26 cellular contexts compared by ENCODE assay signal in genomic region chr1:39761016-39761415, GRCh38. TPM values are rescaled to one million over a fixed set of nuclear protein-coding genes. Genes with fewer than 3 reads are reported as not detected.
"Had no signal": no experiment of that assay in that cellular context is flagged by ENCODE, and none has a peak within 500 bp of the region (broad histone marks: within the 10 kb centered on the region; RNA-seq: fewer than 3 reads in every experiment).

No MANE protein-coding gene starts in this region.

- H3K4me3 ChIP-seq: coronary artery, esophagus muscularis mucosa, gastroesophageal sphincter, heart left ventricle, hepatocyte, left lung, lower lobe of right lung, mucosa of descending colon had no signal

- H3K4me3 Mint-ChIP-seq: effector memory CD8-positive, alpha-beta T cell; endodermal cell; immature natural killer cell; mesothelial cell of epicardium had no signal

- H3K27ac ChIP-seq: coronary artery, epithelial cell of prostate, esophagus muscularis mucosa, foreskin keratinocyte, gastroesophageal sphincter, heart left ventricle, hepatocyte, left lung, lower lobe of right lung had no signal

- H3K4me2 ChIP-seq: hepatocyte had no signal

- H3K4me1 ChIP-seq: esophagus muscularis mucosa, foreskin keratinocyte, heart left ventricle, left lung, lower lobe of right lung had no signal

- H3K27me3 Mint-ChIP-seq: effector memory CD8-positive, alpha-beta T cell had no signal

- H3K9me3 ChIP-seq: esophagus muscularis mucosa, gastroesophageal sphincter, heart left ventricle, left lung, lower lobe of right lung, mucosa of descending colon had no signal

- FAIRE-seq: colon, endometrium, frontal cortex had no signal

- H3K79me2 ChIP-seq: hepatocyte had no signal

- H3K27me3 ChIP-seq: esophagus muscularis mucosa, foreskin keratinocyte, gastroesophageal sphincter, heart left ventricle, hepatocyte, left lung had no signal

- H3K4me1 Mint-ChIP-seq: endodermal cell, mesothelial cell of epicardium had no signal

- H3K9me3 Mint-ChIP-seq: effector memory CD8-positive, alpha-beta T cell; immature natural killer cell; mesothelial cell of epicardium had no signal

- DNase-seq: dermis blood vessel endothelial cell; effector CD8-positive, alpha-beta T cell; effector memory CD8-positive, alpha-beta T cell; endodermal cell; erythroblast; foreskin keratinocyte; heart left ventricle; hypothalamus; immature natural killer cell; islet precursor cell; left cardiac atrium; left lung; left ventricle myocardium superior; lower lobe of right lung; mesenchymal stem cell; mucosa of descending colon had no signal

- H3K27ac Mint-ChIP-seq: effector memory CD8-positive, alpha-beta T cell; endodermal cell; immature natural killer cell; mesothelial cell of epicardium had no signal

- ATAC-seq: foreskin keratinocyte, gastroesophageal sphincter, heart left ventricle, left cardiac atrium, left lung, left ventricle myocardium superior, lower lobe of right lung, mucosa of descending colon had no signal

- H2AFZ ChIP-seq: hepatocyte had no signal

RNA-seq across cellular contexts. Expression of gene BMP8B, which starts 27.6 kb away (rescaled TPM):
- total RNA-seq: fibroblast of lung had no signal
